Comparison of ENCODE assay signal across 20 cellular contexts in genomic region chr3:152941825-152942224, GRCh38.
"Had no signal": no experiment of that assay in that cellular context is flagged by ENCODE, and none has a peak within 500 bp of the region (broad histone marks: within the 10 kb centered on the region; RNA-seq: fewer than 3 reads in every experiment).

No MANE protein-coding gene starts in this region.

- H3K4me1 Mint-ChIP-seq: activated CD4-positive, alpha-beta T cell treated with anti-CD3 and anti-CD28 coated beads, Interleukin-2, amount 10 ng/mL, durations not matched to agents 24 days and 14 days; activated naive CD8-positive, alpha-beta T cell treated with anti-CD3 and anti-CD28 coated beads, Interleukin-2, amount 10 ng/mL, durations not matched to agents 7 days and 5 days; activated T-helper 17 cell treated with anti-CD3 and anti-CD28 coated beads, Interleukin-2, amount 50 U/mL, for 72 hours; central memory CD8-positive, alpha-beta T cell; nephron progenitor cell; stimulated activated naive B cell treated with anti-CD40 and anti-IgM and Interleukin-4, amounts not matched to agents 10 μg/mL and 1 μg/mL and 100 μg/mL, for 72 hours had no signal

- H3K27ac ChIP-seq: body of pancreas, coronary artery, esophagus muscularis mucosa, uterus had no signal

- H3K9me3 Mint-ChIP-seq: activated CD4-positive, alpha-beta T cell treated with anti-CD3 and anti-CD28 coated beads, Interleukin-2, amount 10 ng/mL, durations not matched to agents 24 days and 14 days; activated CD8-positive, alpha-beta T cell treated with anti-CD3 and anti-CD28 coated beads for 36 hours; activated naive CD8-positive, alpha-beta T cell treated with anti-CD3 and anti-CD28 coated beads, Interleukin-2, amount 10 ng/mL, durations not matched to agents 7 days and 5 days; activated T-helper 17 cell treated with anti-CD3 and anti-CD28 coated beads, Interleukin-2, amount 50 U/mL, for 72 hours; central memory CD8-positive, alpha-beta T cell; mesothelial cell of epicardium; nephron progenitor cell; stimulated activated naive B cell treated with anti-CD40 and anti-IgM and Interleukin-4, amounts not matched to agents 10 μg/mL and 1 μg/mL and 100 μg/mL, for 72 hours had no signal

- H3K4me1 ChIP-seq: esophagus muscularis mucosa, uterus had no signal

- ATAC-seq: activated CD8-positive, alpha-beta T cell treated with anti-CD3 and anti-CD28 coated beads for 36 hours; activated T-helper 17 cell treated with anti-CD3 and anti-CD28 coated beads, Interleukin-2, amount 50 U/mL, for 72 hours; body of pancreas; stimulated activated naive B cell treated with anti-CD40 and anti-IgM and Interleukin-4, amounts not matched to agents 10 μg/mL and 1 μg/mL and 100 μg/mL, for 72 hours had no signal

- H3K4me3 ChIP-seq: body of pancreas, coronary artery, esophagus muscularis mucosa, lung, uterus had no signal

- H3K9me3 ChIP-seq: body of pancreas, esophagus muscularis mucosa, uterus had no signal

- DNase-seq: activated CD4-positive, alpha-beta T cell treated with anti-CD3 and anti-CD28 coated beads, Interleukin-2, amount 10 ng/mL, durations not matched to agents 24 days and 14 days; activated CD8-positive, alpha-beta T cell treated with anti-CD3 and anti-CD28 coated beads for 36 hours; activated naive CD4-positive, alpha-beta T cell treated with Interleukin-2 at 50 U/mL for 16 hours; activated naive CD8-positive, alpha-beta T cell treated with anti-CD3 and anti-CD28 coated beads, Interleukin-2, amount 10 ng/mL, durations not matched to agents 7 days and 5 days; activated T-cell treated with anti-CD3 and anti-CD28 coated beads, Interleukin-2, amount 50 U/mL, for 1 hour; amygdala; body of pancreas; nephron progenitor cell; nucleus accumbens; retina; stimulated activated naive B cell treated with anti-CD40 and anti-IgM and Interleukin-4, amounts not matched to agents 10 μg/mL and 1 μg/mL and 100 μg/mL, for 72 hours; T-helper 1 cell; T1000; uterus had no signal

- H3K27me3 Mint-ChIP-seq: activated CD4-positive, alpha-beta T cell treated with anti-CD3 and anti-CD28 coated beads, Interleukin-2, amount 10 ng/mL, durations not matched to agents 24 days and 14 days; activated CD8-positive, alpha-beta T cell treated with anti-CD3 and anti-CD28 coated beads for 36 hours; activated naive CD8-positive, alpha-beta T cell treated with anti-CD3 and anti-CD28 coated beads, Interleukin-2, amount 10 ng/mL, durations not matched to agents 7 days and 5 days; activated T-helper 17 cell treated with anti-CD3 and anti-CD28 coated beads, Interleukin-2, amount 50 U/mL, for 72 hours; stimulated activated naive B cell treated with anti-CD40 and anti-IgM and Interleukin-4, amounts not matched to agents 10 μg/mL and 1 μg/mL and 100 μg/mL, for 72 hours had no signal

- H3K27me3 ChIP-seq: body of pancreas, esophagus muscularis mucosa, uterus had no signal

- H3K36me3 ChIP-seq: esophagus muscularis mucosa, uterus had no signal

- H3K27ac Mint-ChIP-seq: activated CD4-positive, alpha-beta T cell treated with anti-CD3 and anti-CD28 coated beads, Interleukin-2, amount 10 ng/mL, durations not matched to agents 24 days and 14 days; activated CD8-positive, alpha-beta T cell treated with anti-CD3 and anti-CD28 coated beads for 36 hours; activated naive CD8-positive, alpha-beta T cell treated with anti-CD3 and anti-CD28 coated beads, Interleukin-2, amount 10 ng/mL, durations not matched to agents 7 days and 5 days; activated T-helper 17 cell treated with anti-CD3 and anti-CD28 coated beads, Interleukin-2, amount 50 U/mL, for 72 hours; nephron progenitor cell; stimulated activated naive B cell treated with anti-CD40 and anti-IgM and Interleukin-4, amounts not matched to agents 10 μg/mL and 1 μg/mL and 100 μg/mL, for 72 hours had no signal

- H3K36me3 Mint-ChIP-seq: activated naive CD8-positive, alpha-beta T cell treated with anti-CD3 and anti-CD28 coated beads, Interleukin-2, amount 10 ng/mL, durations not matched to agents 7 days and 5 days; mesothelial cell of epicardium; stimulated activated naive B cell treated with anti-CD40 and anti-IgM and Interleukin-4, amounts not matched to agents 10 μg/mL and 1 μg/mL and 100 μg/mL, for 72 hours had no signal

- H3K4me3 Mint-ChIP-seq: activated CD4-positive, alpha-beta T cell treated with anti-CD3 and anti-CD28 coated beads, Interleukin-2, amount 10 ng/mL, durations not matched to agents 24 days and 14 days; activated CD8-positive, alpha-beta T cell treated with anti-CD3 and anti-CD28 coated beads for 36 hours; activated naive CD8-positive, alpha-beta T cell treated with anti-CD3 and anti-CD28 coated beads, Interleukin-2, amount 10 ng/mL, durations not matched to agents 7 days and 5 days; activated T-helper 17 cell treated with anti-CD3 and anti-CD28 coated beads, Interleukin-2, amount 50 U/mL, for 72 hours; central memory CD8-positive, alpha-beta T cell; mesothelial cell of epicardium; nephron progenitor cell; stimulated activated naive B cell treated with anti-CD40 and anti-IgM and Interleukin-4, amounts not matched to agents 10 μg/mL and 1 μg/mL and 100 μg/mL, for 72 hours had no signal
